ENCODE assay signal across 8 cellular contexts in genomic region chr20:41537865-41538264, GRCh38.
"Had no signal": no experiment of that assay in that cellular context is flagged by ENCODE, and none has a peak within 500 bp of the region (broad histone marks: within the 10 kb centered on the region; RNA-seq: fewer than 3 reads in every experiment).

No MANE protein-coding gene starts in this region.

- H3K4me3 ChIP-seq: GM23248, HAP-1 had no signal

- DNase-seq: GM23248, H7, IMR-90, Karpas-422, KBM-7 had no signal

- H2AFZ ChIP-seq: GM23248 had no signal

- H3K9ac ChIP-seq: GM23248, KMS-11 had no signal

- H3K27ac ChIP-seq: GM23248, KMS-11 had no signal

- H3K4me2 ChIP-seq: KMS-11 had no signal

- H3K4me1 ChIP-seq: HAP-1 had no signal

- ATAC-seq: HCT116 had no signal
